11 cellular contexts compared by ENCODE assay signal in the genomic region with DNA sequence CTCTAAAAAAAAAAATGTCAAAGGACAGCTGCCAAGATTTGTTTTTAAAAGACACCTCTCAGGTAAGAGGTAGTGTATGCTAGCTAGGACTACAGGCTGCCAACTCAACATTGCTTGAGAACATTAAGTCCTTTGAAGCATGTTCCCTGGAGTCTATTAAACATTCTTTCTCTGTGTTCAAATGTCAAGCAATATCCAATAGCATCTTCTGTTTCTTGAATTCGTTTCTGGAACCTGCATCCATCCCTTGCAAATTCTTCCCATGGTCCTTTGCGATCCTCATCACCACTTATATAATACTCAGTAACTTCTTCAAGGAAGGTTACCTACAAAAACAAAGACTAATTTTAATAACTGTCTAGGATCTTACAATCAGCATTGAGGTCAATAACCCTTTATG. TPM values are rescaled to one million over a fixed set of nuclear protein-coding genes. Genes with fewer than 3 reads are reported as not detected.
DNase-seq lines count a peak whose midpoint lies in the region; ATAC-seq and TF ChIP-seq lines count a peak whose summit lies in the region.
"Had no signal": no experiment of that assay in that cellular context is flagged by ENCODE, and none has a peak within 500 bp of the region (broad histone marks: within the 10 kb centered on the region; RNA-seq: fewer than 3 reads in every experiment).

No MANE protein-coding gene starts in this region.

- TF ChIP-seq CTCF in WERI-Rb-1 (IDR thresholded peaks at IDR 0.05; ENCODE audit: low read depth, low read length): no peak

- DNase-seq in T-helper 1 cell (no peak), RKO (ENCODE audit: low spot score) (peak; percentile 26), epithelial cell of prostate (ENCODE audit: low read depth, low spot score) (no peak), WERI-Rb-1 (no peak)
- DNase-seq in stimulated activated naive CD4-positive, alpha-beta T cell (lab: John Stamatoyannopoulos, UW): no peak
- DNase-seq: effector CD4-positive, alpha-beta T cell; NCI-H187 treated with DMSO at 0.1 percent for 48 hours had no signal

- H3K36me3 Mint-ChIP-seq in T-helper 1 cell treated with Interleukin-12 subunit alpha and Interleukin-12 subunit beta and Interleukin-4 antibody, amounts not matched to agents 30 μg/mL and 1 μg/mL, for 36 hours (ENCODE audit: low read depth): peaks cover 67% of the 10 kb centered on the region

- peaks cover 60% of the 10 kb centered on the region for H3K36me3 ChIP-seq in skeletal muscle satellite cell (ENCODE audit: insufficient read depth, low read length)
- H3K36me3 ChIP-seq in WERI-Rb-1: peaks cover 94% of the 10 kb centered on the region

- H3K27ac ChIP-seq in epithelial cell of prostate (peak overlapping the region; percentile 45), WERI-Rb-1 (no peak overlapping the region)

- H3K9ac ChIP-seq in skeletal muscle satellite cell (ENCODE audit: low read depth, low read length): no peak overlapping the region

- H3K4me1 Mint-ChIP-seq in T-helper 1 cell treated with Interleukin-12 subunit alpha and Interleukin-12 subunit beta and Interleukin-4 antibody, amounts not matched to agents 30 μg/mL and 1 μg/mL, for 36 hours (ENCODE audit: low read depth): peaks cover 28% of the 10 kb centered on the region

- H3K4me2 ChIP-seq in skeletal muscle satellite cell (ENCODE audit: low read length): peak overlapping the region; percentile 94

- peak overlapping the region; percentile 99 for H3K4me3 Mint-ChIP-seq in T-helper 1 cell treated with Interleukin-12 subunit alpha and Interleukin-12 subunit beta and Interleukin-4 antibody, amounts not matched to agents 30 μg/mL and 1 μg/mL, for 36 hours

- no peaks in the 10 kb centered on the region for H3K9me3 Mint-ChIP-seq in T-helper 1 cell treated with Interleukin-12 subunit alpha and Interleukin-12 subunit beta and Interleukin-4 antibody, amounts not matched to agents 30 μg/mL and 1 μg/mL, for 36 hours

- H3K27me3 ChIP-seq in skeletal muscle satellite cell (ENCODE audit: control insufficient read depth, insufficient read depth, low read length) (no peaks in the 10 kb centered on the region), WERI-Rb-1 (ENCODE audit: insufficient read depth, low read depth, severe bottlenecking) (no peaks in the 10 kb centered on the region)

- peak overlapping the region; percentile 11 for H3K4me3 ChIP-seq in skeletal muscle satellite cell (ENCODE audit: low read length)
- H3K4me3 ChIP-seq in WERI-Rb-1 (ENCODE audit: low read depth, low read length): no peak overlapping the region

- ATAC-seq in HG03097 (IDR thresholded peaks at IDR 0.05; ENCODE audit: low FRiP score, unreplicated experiment): no peak
- ATAC-seq: activated CD4-positive, CD25-positive, alpha-beta regulatory T cell treated with anti-CD3 and anti-CD28 coated beads, Interleukin-2, amount 50 U/mL, for 24 hours had no signal

- no peaks in the 10 kb centered on the region for H3K27me3 Mint-ChIP-seq in T-helper 1 cell treated with Interleukin-12 subunit alpha and Interleukin-12 subunit beta and Interleukin-4 antibody, amounts not matched to agents 30 μg/mL and 1 μg/mL, for 36 hours (ENCODE audit: low read depth)

- H3K9me3 ChIP-seq in skeletal muscle satellite cell (replicated peaks; ENCODE audit: low read length): no peaks in the 10 kb centered on the region
- H3K9me3 ChIP-seq in WERI-Rb-1 (ENCODE audit: severe bottlenecking): no peaks in the 10 kb centered on the region

- peaks cover 5% of the 10 kb centered on the region for H3K4me1 ChIP-seq in skeletal muscle satellite cell (ENCODE audit: control insufficient read depth, insufficient read depth, low read length)

- H3K27ac Mint-ChIP-seq in T-helper 1 cell treated with Interleukin-12 subunit alpha and Interleukin-12 subunit beta and Interleukin-4 antibody, amounts not matched to agents 30 μg/mL and 1 μg/mL, for 36 hours: no peak overlapping the region

RNA-seq across cellular contexts. Expression of a gene that starts 5.6 kb away (rescaled TPM):
- 20.8 TPM in 2 replicates for total RNA-seq in skeletal muscle satellite cell (2012; rRNA removed)

RNA-seq across cellular contexts. Expression of a gene that starts 46.3 kb away (rescaled TPM):
- total RNA-seq in skeletal muscle satellite cell (2012; rRNA removed): 1.0 and 3.3 TPM in 2 replicates
